In genomic region chrX:104230060-104230459, GRCh38 we compare ENCODE assay signal across 4 cellular contexts. TPM values are rescaled to one million over a fixed set of nuclear protein-coding genes. Genes with fewer than 3 reads are reported as not detected.
"Had no signal": no experiment of that assay in that cellular context is flagged by ENCODE, and none has a peak within 500 bp of the region (broad histone marks: within the 10 kb centered on the region; RNA-seq: fewer than 3 reads in every experiment).

No MANE protein-coding gene starts in this region.

RNA-seq across cellular contexts. Expression of gene ESX1, which starts 24.7 kb away (rescaled TPM):
- polyA plus RNA-seq: HepG2, IgD-negative memory B cell, IMR-90, K562 had no signal
